ENCODE assay signal across 1 cellular context in genomic region chr11:116225784-116226410, GRCh38.
TF ChIP-seq lines count a peak whose summit lies in the region.

No MANE protein-coding gene starts in this region.

TF ChIP-seq in GM12878, 131 proteins besides CTCF, POLR2A, EP300 and RAD21 (continued from another document):
- TF ChIP-seq NKRF (conservative IDR thresholded peaks at IDR 0.05) (no peak), SRF (IDR thresholded peaks at IDR 0.05; ENCODE audit: low read depth in 2 of 2, low read length in 2 of 2) (no peak)
